In genomic region chr19:5269279-5269678, GRCh38 we compare ENCODE assay signal across 13 cellular contexts.
DNase-seq lines count a peak whose midpoint lies in the region; ATAC-seq and TF ChIP-seq lines count a peak whose summit lies in the region.
"Had no signal": no experiment of that assay in that cellular context is flagged by ENCODE, and none has a peak within 500 bp of the region (broad histone marks: within the 10 kb centered on the region; RNA-seq: fewer than 3 reads in every experiment).

No MANE protein-coding gene starts in this region.

- no peak overlapping the region for H4K5ac ChIP-seq in H9 (ENCODE audit: insufficient read length, low read depth, low read length)

- H4K91ac ChIP-seq in H9 (ENCODE audit: insufficient read length, low read depth, low read length) = no peak overlapping the region

- H2BK20ac ChIP-seq in H9 (ENCODE audit: low read depth, low read length, poor library complexity, severe bottlenecking) = no peak overlapping the region

- H3K4me3 ChIP-seq in right cardiac atrium (ENCODE audit: low read length) (no peak overlapping the region), prostate gland (no peak overlapping the region), dorsolateral prefrontal cortex (no peak overlapping the region), coronary artery (no peak overlapping the region)

- no peaks in the 10 kb centered on the region for H3K9me3 Mint-ChIP-seq in H9
- no peaks in the 10 kb centered on the region for H3K9me3 Mint-ChIP-seq in endothelial cell (ENCODE audit: unreplicated experiment)
- H3K9me3 Mint-ChIP-seq: CD8-positive, alpha-beta T cell; IgD-negative memory B cell had no signal

- no peak overlapping the region for H3T11ph ChIP-seq in H9 (ENCODE audit: low read length)

- no peak overlapping the region for H3K18ac ChIP-seq in H9 (ENCODE audit: insufficient read length, low read depth, low read length)

- ATAC-seq in right cardiac atrium = no peak
- ATAC-seq: CD8-positive, alpha-beta T cell had no signal

- WGBS in right cardiac atrium = 94% methylated on average over 17 of the region's 17 CpGs
- WGBS in H9 (ENCODE audit: extremely low coverage, insufficient read length, low lambda C conversion rate) = no CpG with 5 or more reads among the region's 17 CpGs
- 48% methylated on average over 17 of the region's 17 CpGs for WGBS in prostate gland

- H2BK5ac ChIP-seq in H9 (ENCODE audit: insufficient read length, low read length) = no peak overlapping the region

- no peak overlapping the region for H3K4me3 Mint-ChIP-seq in H9
- H3K4me3 Mint-ChIP-seq in endothelial cell (ENCODE audit: unreplicated experiment) = peak overlapping the region; percentile 31
- H3K4me3 Mint-ChIP-seq: CD14-positive monocyte; CD8-positive, alpha-beta T cell; IgD-negative memory B cell had no signal

- no peak overlapping the region for H4K8ac ChIP-seq in H9 (replicated peaks; ENCODE audit: insufficient read length, low read depth, low read length)

- H3K4me1 Mint-ChIP-seq in H9 (no peaks in the 10 kb centered on the region), endothelial cell (ENCODE audit: unreplicated experiment) (peaks cover 4% of the 10 kb centered on the region)
- H3K4me1 Mint-ChIP-seq: CD14-positive monocyte, IgD-negative memory B cell had no signal

- intact Hi-C loops in right cardiac atrium (cut with DNase I) (no loop called here), cardiac septum (cut with DNase I) (no loop called here), prostate gland (cut with DNase I) (no loop called here), dorsolateral prefrontal cortex (cut with DNase I) (no loop called here)

- H3K23me2 ChIP-seq in H9 (ENCODE audit: insufficient read length, low read depth, low read length, poor library complexity, severe bottlenecking) = no peaks in the 10 kb centered on the region

- no peak overlapping the region for H3K14ac ChIP-seq in H9 (ENCODE audit: insufficient read depth, low read length)

- H3K9ac ChIP-seq in H9 (ENCODE audit: extremely low read depth, insufficient read length, low read length) = no peak overlapping the region

- peaks cover 17 to 47% (median 43%) of the 10 kb centered on the region in 3 experiments; a peak in 6 of 7 replicates for H3K36me3 Mint-ChIP-seq in H9 (ENCODE audit: insufficient read depth in 1 of 3, low read depth in 3 of 3)
- peaks cover 15% of the 10 kb centered on the region for H3K36me3 Mint-ChIP-seq in endothelial cell (ENCODE audit: low read depth, unreplicated experiment)
- H3K36me3 Mint-ChIP-seq: CD14-positive monocyte; CD8-positive, alpha-beta T cell; IgD-negative memory B cell had no signal

- no peak overlapping the region for H3K4me2 ChIP-seq in H9 (ENCODE audit: insufficient read depth, insufficient read length, low read length)

- H3K27me3 Mint-ChIP-seq in H9 (ENCODE audit: low read depth) = no peaks in the 10 kb centered on the region
- peaks cover 2% of the 10 kb centered on the region for H3K27me3 Mint-ChIP-seq in endothelial cell (ENCODE audit: unreplicated experiment)
- H3K27me3 Mint-ChIP-seq: IgD-negative memory B cell had no signal

- H3K27ac Mint-ChIP-seq in H9 (peak overlapping the region in 2 of 3 experiments; percentile 34 to 81; a peak in 2 of 7 replicates), endothelial cell (ENCODE audit: unreplicated experiment) (no peak overlapping the region)
- H3K27ac Mint-ChIP-seq: CD14-positive monocyte; CD8-positive, alpha-beta T cell; IgD-negative memory B cell had no signal

- no peak overlapping the region for H2AK5ac ChIP-seq in H9 (ENCODE audit: insufficient read length, low read length)

- no peak for TF ChIP-seq CTCF in H9 (conservative IDR thresholded peaks at IDR 0.05)
- no peak for TF ChIP-seq CTCF in endothelial cell (IDR thresholded peaks at IDR 0.05; ENCODE audit: unreplicated experiment)
- TF ChIP-seq CTCF in prostate gland (IDR thresholded peaks at IDR 0.05) = no peak
- TF ChIP-seq CTCF in dorsolateral prefrontal cortex (IDR thresholded peaks at IDR 0.05 in 54 of 56, conservative IDR thresholded peaks at IDR 0.05 in 2 of 56; ENCODE audit: low read depth in 1 of 56, partially characterized antibody in 56 of 56) = no peak
- no peak for TF ChIP-seq CTCF in coronary artery (IDR thresholded peaks at IDR 0.05)

- no peak overlapping the region for H3K23ac ChIP-seq in H9 (ENCODE audit: insufficient read length, low read depth, low read length)

- no peaks in the 10 kb centered on the region for H3K79me2 ChIP-seq in H9 (ENCODE audit: insufficient read depth, low read length)

- no peaks in the 10 kb centered on the region for H3K27me3 ChIP-seq in right cardiac atrium (ENCODE audit: control insufficient read depth, insufficient read depth)
- H3K27me3 ChIP-seq in H9 (ENCODE audit: insufficient read depth, low read length) = no peaks in the 10 kb centered on the region
- H3K27me3 ChIP-seq in prostate gland (replicated peaks; ENCODE audit: insufficient read depth) = no peaks in the 10 kb centered on the region
- no peaks in the 10 kb centered on the region for H3K27me3 ChIP-seq in dorsolateral prefrontal cortex
- H3K27me3 ChIP-seq: BE2C had no signal

- no peak overlapping the region for H3K56ac ChIP-seq in H9 (ENCODE audit: insufficient read length, low read depth, low read length)

- H3K27ac ChIP-seq in right cardiac atrium (ENCODE audit: low read length) = no peak overlapping the region
- no peak overlapping the region for H3K27ac ChIP-seq in H9 (ENCODE audit: insufficient read length, low read depth, low read length)
- peak overlapping the region; percentile 54 to 77 for H3K27ac ChIP-seq in prostate gland
- H3K27ac ChIP-seq in dorsolateral prefrontal cortex = peak overlapping the region in 3 of 59 donors; percentile 19 to 36 (median 36)
- no peak overlapping the region for H3K27ac ChIP-seq in coronary artery

- DNase-seq in right cardiac atrium (peak in 2 of 3 donors; percentile 28 to 43), cardiac septum (ENCODE audit: low spot score) (no peak), H9 (no peak), endothelial cell (ENCODE audit: low spot score) (no peak), prostate gland (ENCODE audit: low spot score) (peak; percentile 33), dorsolateral prefrontal cortex (no peak), coronary artery (ENCODE audit: low spot score) (no peak)
- DNase-seq: BE2C; CD8-positive, alpha-beta T cell; DMS53; GF-D8 had no signal

- H2BK120ac ChIP-seq in H9 (ENCODE audit: low read depth, low read length, poor library complexity, severe bottlenecking) = no peak overlapping the region

- no peak for TF ChIP-seq POLR2A in prostate gland (IDR thresholded peaks at IDR 0.05)

- H3K4me1 ChIP-seq in right cardiac atrium (ENCODE audit: control insufficient read depth, insufficient read depth, low read length) (no peaks in the 10 kb centered on the region), H9 (ENCODE audit: insufficient read depth, low read length) (no peaks in the 10 kb centered on the region), prostate gland (replicated peaks) (peaks cover 5% of the 10 kb centered on the region)
- H3K4me1 ChIP-seq: BE2C had no signal

- no peaks in the 10 kb centered on the region for H4K20me1 ChIP-seq in H9 (ENCODE audit: control insufficient read depth, insufficient read depth, insufficient read length)

- no peak overlapping the region for H2BK15ac ChIP-seq in H9 (ENCODE audit: low read depth, low read length)

- no peak overlapping the region for H2AFZ ChIP-seq in H9 (ENCODE audit: low read length)

- H2BK12ac ChIP-seq in H9 (ENCODE audit: insufficient read length, low read depth, low read length) = no peak overlapping the region

- peaks cover 0 to 3% of the 10 kb centered on the region in 2 donors for H3K36me3 ChIP-seq in prostate gland

- H3K79me1 ChIP-seq in H9 (ENCODE audit: insufficient read depth, low read depth, low read length, poor library complexity, severe bottlenecking) = no peaks in the 10 kb centered on the region

- H3K9me3 ChIP-seq in right cardiac atrium (ENCODE audit: control insufficient read depth, low read length) (no peaks in the 10 kb centered on the region), H9 (ENCODE audit: control insufficient read depth, low read depth, low read length) (no peaks in the 10 kb centered on the region), prostate gland (no peaks in the 10 kb centered on the region)
- H3K9me3 ChIP-seq: BE2C had no signal

- no peak overlapping the region for H3K4ac ChIP-seq in H9 (ENCODE audit: low read depth, low read length)

Comparison
In these comparisons a context has a peak if more than half of its experiments do, and no peak if none do; other contexts are left out.
1. DNase-seq: peak in right cardiac atrium (2 of 3) and prostate gland (single experiment); none in cardiac septum (single experiment), H9 (single experiment), endothelial cell (single experiment), dorsolateral prefrontal cortex (0 of 10) and coronary artery (single experiment).
2. H3K27ac ChIP-seq: peak in prostate gland (2 of 2); none in right cardiac atrium (single experiment), H9 (single experiment) and coronary artery (0 of 2).